24 cellular contexts compared by ENCODE assay signal in genomic region chr13:109315481-109315880, GRCh38.
"Had no signal": no experiment of that assay in that cellular context is flagged by ENCODE, and none has a peak within 500 bp of the region (broad histone marks: within the 10 kb centered on the region; RNA-seq: fewer than 3 reads in every experiment).

No MANE protein-coding gene starts in this region.

- H3K27ac Mint-ChIP-seq: dendritic cell treated with granulocyte-macrophage colony-stimulating factor and Interleukin-4, amounts not matched to agents 40 ng/mL and 50 ng/mL, for 4 days; effector memory CD8-positive, alpha-beta T cell; endodermal cell; immature natural killer cell; mesothelial cell of epicardium had no signal

- H3K27me3 Mint-ChIP-seq: effector memory CD8-positive, alpha-beta T cell had no signal

- H3K4me2 ChIP-seq: hepatocyte had no signal

- H3K4me3 Mint-ChIP-seq: dendritic cell treated with granulocyte-macrophage colony-stimulating factor and Interleukin-4, amounts not matched to agents 40 ng/mL and 50 ng/mL, for 4 days; effector memory CD8-positive, alpha-beta T cell; endodermal cell; immature natural killer cell; mesothelial cell of epicardium had no signal

- ATAC-seq: effector memory CD8-positive, alpha-beta T cell; esophagus mucosa; foreskin keratinocyte; gastroesophageal sphincter; heart left ventricle; left colon; left lung; left ventricle myocardium superior; lower lobe of right lung; mucosa of descending colon had no signal

- H3K9me3 Mint-ChIP-seq: mesothelial cell of epicardium had no signal

- H3K4me3 ChIP-seq: coronary artery, gastroesophageal sphincter, heart left ventricle, hepatocyte, left lung, lower lobe of right lung, mucosa of descending colon had no signal

- H3K36me3 ChIP-seq: gastroesophageal sphincter, heart left ventricle, left lung, lower lobe of right lung had no signal

- DNase-seq: effector CD8-positive, alpha-beta T cell; effector memory CD8-positive, alpha-beta T cell; endodermal cell; erythroblast; foreskin keratinocyte; heart left ventricle; hypothalamus; immature natural killer cell; islet precursor cell; kidney; kidney glomerular epithelial cell; left colon; left lung; left ventricle myocardium superior; lower lobe of right lung; mesenchymal stem cell; mucosa of descending colon had no signal

- H3K4me1 ChIP-seq: foreskin keratinocyte, gastroesophageal sphincter, heart left ventricle, left lung, lower lobe of right lung had no signal

- H2AFZ ChIP-seq: hepatocyte had no signal

- H3K27me3 ChIP-seq: gastroesophageal sphincter, heart left ventricle, hepatocyte, left lung had no signal

- H3K27ac ChIP-seq: coronary artery, epithelial cell of prostate, foreskin keratinocyte, gastroesophageal sphincter, heart left ventricle, hepatocyte, left lung, lower lobe of right lung had no signal

- H3K4me1 Mint-ChIP-seq: immature natural killer cell, mesothelial cell of epicardium had no signal

- H3K36me3 Mint-ChIP-seq: immature natural killer cell, mesothelial cell of epicardium had no signal

- H3K9me3 ChIP-seq: gastroesophageal sphincter, heart left ventricle, lower lobe of right lung, mucosa of descending colon had no signal
